In the genomic region with DNA sequence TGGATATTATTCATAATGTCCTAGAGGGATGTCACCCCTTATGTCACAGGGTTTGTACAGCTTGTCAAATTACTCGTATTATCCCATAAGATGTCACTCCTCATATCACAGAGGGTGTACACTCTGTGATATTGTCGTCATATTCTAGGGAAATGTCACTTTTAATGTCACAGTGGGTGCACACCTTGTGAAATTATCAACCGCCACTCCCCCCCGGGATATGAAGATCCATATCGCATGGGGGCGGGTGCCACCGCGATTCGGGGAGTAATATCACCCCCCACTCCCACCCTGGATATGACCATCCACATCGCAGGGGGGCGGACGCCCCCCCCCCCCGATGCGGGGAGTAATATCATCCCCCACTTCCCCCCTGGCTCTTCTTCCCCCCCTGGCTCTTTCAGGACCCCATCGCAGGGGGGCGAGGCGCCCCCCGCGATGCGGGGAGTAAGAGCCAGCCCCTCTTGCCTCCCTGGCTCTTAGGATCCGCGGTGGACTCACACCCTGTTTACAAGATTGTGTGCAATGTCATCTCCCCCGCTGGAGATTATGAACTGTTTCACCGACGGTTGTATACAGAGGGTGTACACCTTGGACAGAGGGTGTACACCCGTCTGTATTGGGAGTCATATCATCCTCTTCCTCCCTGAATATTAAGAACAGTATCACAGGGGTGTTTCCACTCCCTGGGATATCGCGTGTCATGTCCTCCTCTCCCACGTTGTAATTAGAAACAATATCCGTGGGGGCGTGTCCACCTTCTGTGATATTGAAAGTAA, we compare ENCODE assay signal across 17 cellular contexts.
DNase-seq lines count a peak whose midpoint lies in the region; ATAC-seq lines count a peak whose summit lies in the region.
"Had no signal": no experiment of that assay in that cellular context is flagged by ENCODE, and none has a peak within 500 bp of the region (broad histone marks: within the 10 kb centered on the region; RNA-seq: fewer than 3 reads in every experiment).

No MANE protein-coding gene starts in this region.

- POLR2A ChIA-PET in T-cell (lab: Charles Lee), result no interaction called here

- in situ Hi-C loops in KBM-7 (cut with MboI; ENCODE audit: low pct_unique_long_range_greater_than_20kb, low sequenced_read_pairs), result no loop called here

- no peaks in the 10 kb centered on the region for H3K36me3 Mint-ChIP-seq in activated naive CD4-positive, alpha-beta T cell treated with anti-CD3 and anti-CD28 coated beads for 36 hours (ENCODE audit: low read depth)
- no peaks in the 10 kb centered on the region for H3K36me3 Mint-ChIP-seq in activated naive CD8-positive, alpha-beta T cell treated with anti-CD3 and anti-CD28 coated beads, Interleukin-2, amount 50 U/mL, for 24 hours (ENCODE audit: low read depth)
- H3K36me3 Mint-ChIP-seq in T-cell, result no peaks in the 10 kb centered on the region

- no peaks in the 10 kb centered on the region for H3K27me3 Mint-ChIP-seq in activated naive CD4-positive, alpha-beta T cell treated with anti-CD3 and anti-CD28 coated beads for 36 hours (ENCODE audit: low read depth)
- H3K27me3 Mint-ChIP-seq in activated naive CD8-positive, alpha-beta T cell treated with anti-CD3 and anti-CD28 coated beads, Interleukin-2, amount 50 U/mL, for 24 hours, result peaks cover 1% of the 10 kb centered on the region
- H3K27me3 Mint-ChIP-seq in T-cell, result peaks cover 5 to 7% of the 10 kb centered on the region in 2 donors

- H3K9me3 Mint-ChIP-seq in activated naive CD4-positive, alpha-beta T cell treated with anti-CD3 and anti-CD28 coated beads for 36 hours, result no peaks in the 10 kb centered on the region
- no peaks in the 10 kb centered on the region for H3K9me3 Mint-ChIP-seq in activated naive CD8-positive, alpha-beta T cell treated with anti-CD3 and anti-CD28 coated beads, Interleukin-2, amount 50 U/mL, for 24 hours
- H3K9me3 Mint-ChIP-seq in T-cell, result peaks cover 0 to 5% (median 0%) of the 10 kb centered on the region in 3 donors

- H3K4me3 Mint-ChIP-seq in activated naive CD4-positive, alpha-beta T cell treated with anti-CD3 and anti-CD28 coated beads for 36 hours, result no peak overlapping the region
- H3K4me3 Mint-ChIP-seq in activated naive CD8-positive, alpha-beta T cell treated with anti-CD3 and anti-CD28 coated beads, Interleukin-2, amount 50 U/mL, for 24 hours, result no peak overlapping the region
- H3K4me3 Mint-ChIP-seq in T-cell, result no peak overlapping the region

- peak; percentile 54 for ATAC-seq in activated naive CD8-positive, alpha-beta T cell treated with anti-CD3 and anti-CD28 coated beads, Interleukin-2, amount 50 U/mL, for 24 hours
- ATAC-seq in T-cell (replicated peaks in 1 of 4), result no peak
- ATAC-seq: PC-3 had no signal

- intact Hi-C loops in activated naive CD4-positive, alpha-beta T cell treated with anti-CD3 and anti-CD28 coated beads for 36 hours (cut with micrococcal nuclease), result loop anchor here (2.0 to 5.0 kb wide), 2 partner anchors 68 to 92 kb away; a partner anchor contains a TSS

- DNase-seq in NCI-H2171 treated with DMSO at 0.1 percent for 48 hours (lab: John Stamatoyannopoulos, UW) (peak; percentile 45), NCI-H2171 (lab: John Stamatoyannopoulos, UW) (no peak), KBM-7 (peak; percentile 22), NOMO-1 treated with dmso at 0.1 percent for 144 hours (lab: John Stamatoyannopoulos, UW; ENCODE audit: unreplicated experiment) (no peak), T-cell (no peak)
- peak; percentile 27 for DNase-seq in activated naive CD4-positive, alpha-beta T cell treated with anti-CD3 and anti-CD28 coated beads for 36 hours
- no peak for DNase-seq in activated naive CD4-positive, alpha-beta T cell treated with Interleukin-2 at 50 U/mL for 16 hours
- DNase-seq in activated naive CD8-positive, alpha-beta T cell treated with anti-CD3 and anti-CD28 coated beads, Interleukin-2, amount 50 U/mL, for 24 hours, result no peak
- DNase-seq: COR-L47, GF-D8, HCEC 1CT, NCI-H1436, NCI-H2029 treated with DMSO at 0.1 percent for 48 hours, NCI-H226, NCI-H524 treated with DMSO at 0.1 percent for 48 hours, PC-3, SJCRH30 had no signal

- CTCF ChIA-PET in activated naive CD4-positive, alpha-beta T cell treated with anti-CD3 and anti-CD28 coated beads for 36 hours (lab: Charles Lee), result interaction anchor here (1.2 kb wide), 1 partner anchor 9 kb away, joined by 7 read pairs; no protein-coding TSS in a partner anchor
- CTCF ChIA-PET in T-cell (lab: Charles Lee), result no interaction called here

- no peaks in the 10 kb centered on the region for H3K4me1 Mint-ChIP-seq in activated naive CD4-positive, alpha-beta T cell treated with anti-CD3 and anti-CD28 coated beads for 36 hours (ENCODE audit: low read depth)
- H3K4me1 Mint-ChIP-seq in activated naive CD8-positive, alpha-beta T cell treated with anti-CD3 and anti-CD28 coated beads, Interleukin-2, amount 50 U/mL, for 24 hours, result no peaks in the 10 kb centered on the region
- H3K4me1 Mint-ChIP-seq in T-cell, result no peaks in the 10 kb centered on the region

- no peak overlapping the region for H3K27ac Mint-ChIP-seq in activated naive CD4-positive, alpha-beta T cell treated with anti-CD3 and anti-CD28 coated beads for 36 hours
- no peak overlapping the region for H3K27ac Mint-ChIP-seq in activated naive CD8-positive, alpha-beta T cell treated with anti-CD3 and anti-CD28 coated beads, Interleukin-2, amount 50 U/mL, for 24 hours
- no peak overlapping the region for H3K27ac Mint-ChIP-seq in T-cell

Comparison
In these comparisons a context has a peak if more than half of its experiments do, and no peak if none do; other contexts are left out.
1. DNase-seq: peak in NCI-H2171 treated with DMSO at 0.1 percent for 48 hours (single experiment), activated naive CD4-positive, alpha-beta T cell treated with anti-CD3 and anti-CD28 coated beads for 36 hours (single experiment) and KBM-7 (single experiment); none in NCI-H2171 (single experiment), activated naive CD4-positive, alpha-beta T cell treated with Interleukin-2 at 50 U/mL for 16 hours (single experiment), activated naive CD8-positive, alpha-beta T cell treated with anti-CD3 and anti-CD28 coated beads, Interleukin-2, amount 50 U/mL, for 24 hours (single experiment), NOMO-1 treated with dmso at 0.1 percent for 144 hours (single experiment) and T-cell (0 of 34).